8 cellular contexts compared by ENCODE assay signal in the genomic region with DNA sequence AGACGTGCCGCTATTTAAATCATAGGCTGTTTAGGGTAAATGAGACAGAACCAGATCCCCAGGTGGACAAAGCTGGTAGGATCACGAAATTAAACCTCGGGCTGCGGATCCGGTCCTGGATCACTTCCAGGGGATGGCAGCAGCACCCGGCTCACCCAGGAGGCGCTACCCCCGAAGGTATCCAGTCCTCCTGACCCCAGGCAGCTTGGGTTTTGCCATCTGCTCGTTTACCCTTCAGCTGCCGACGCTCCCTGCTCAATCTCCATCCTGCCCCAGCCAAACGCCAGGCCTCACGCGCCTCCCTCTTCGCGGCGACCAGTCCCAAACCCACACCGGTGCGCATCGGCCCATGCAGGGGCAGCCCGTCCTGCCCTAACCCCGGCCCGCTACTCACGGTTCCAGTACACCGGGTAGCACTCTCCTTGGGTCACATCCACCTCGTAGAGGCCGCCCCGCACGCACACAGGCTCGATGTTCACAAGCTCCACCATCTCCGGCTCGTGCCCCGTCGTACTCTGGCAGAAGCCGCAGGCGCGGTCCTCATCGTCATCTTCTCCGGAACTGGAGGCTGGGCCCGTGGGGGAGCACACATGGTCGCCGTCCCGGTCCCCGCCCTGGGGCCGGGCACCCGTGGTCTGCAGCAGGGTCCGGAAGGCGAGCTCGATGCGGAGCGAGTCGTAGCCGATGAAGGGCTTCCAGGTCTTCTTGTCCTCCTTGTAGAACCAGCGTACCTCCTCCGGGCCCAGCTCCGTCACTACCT. TPM values are rescaled to one million over a fixed set of nuclear protein-coding genes. Genes with fewer than 3 reads are reported as not detected.
DNase-seq lines count a peak whose midpoint lies in the region; ATAC-seq, FAIRE-seq and TF ChIP-seq lines count a peak whose summit lies in the region.

No MANE protein-coding gene starts in this region.

- H3K4me1 ChIP-seq in H1 (replicated peaks in 1 of 4; ENCODE audit: control insufficient read depth in 3 of 4, insufficient read depth in 4 of 4, low read length in 3 of 4): peaks cover 0 to 3% (median 2%) of the 10 kb centered on the region in 4 experiments; a peak in 4 of 7 replicates
- peaks cover 4% of the 10 kb centered on the region for H3K4me1 ChIP-seq in mesendoderm (ENCODE audit: control insufficient read depth, low read depth, low read length)

- peak overlapping the region; percentile 45; the same call in 1 of the 2 replicates for H2AFZ ChIP-seq in H1 (ENCODE audit: low read length)

- H3K27me3 ChIP-seq in H1 (replicated peaks in 1 of 4; ENCODE audit: control insufficient read depth in 3 of 4, extremely low read depth in 1 of 4, insufficient read depth in 3 of 4, low read length in 3 of 4) (no peaks in the 10 kb centered on the region; a peak in 1 of 7 replicates), mesendoderm (ENCODE audit: insufficient read depth, low read length, poor library complexity) (no peaks in the 10 kb centered on the region)

- H3K79me2 ChIP-seq in H1 (ENCODE audit: control insufficient read depth in 1 of 2, insufficient read depth in 2 of 2, low read length in 2 of 2) (peaks cover 0 to 43% of the 10 kb centered on the region in 2 experiments; a peak in 2 of 4 replicates), mesendoderm (ENCODE audit: control insufficient read depth, insufficient read depth, low read length) (peaks cover 22% of the 10 kb centered on the region)

- H4K20me1 ChIP-seq in H1 (replicated peaks in 1 of 2; ENCODE audit: control insufficient read depth in 1 of 2, insufficient read depth in 2 of 2, low read length in 2 of 2): peaks cover 5 to 13% of the 10 kb centered on the region in 2 experiments

- H3K56ac ChIP-seq in H1 (replicated peaks; ENCODE audit: insufficient read length, low read depth, low read length) (peak overlapping the region; percentile 19), mesendoderm (ENCODE audit: low read length) (peak overlapping the region; percentile 94)

- no peaks in the 10 kb centered on the region; a peak in 1 of 8 replicates for H3K36me3 ChIP-seq in H1 (ENCODE audit: control insufficient read depth in 2 of 4, insufficient read depth in 4 of 4, low read length in 3 of 4)
- H3K36me3 ChIP-seq in mesendoderm (ENCODE audit: control insufficient read depth, insufficient read depth, low read length): no peaks in the 10 kb centered on the region

- H3K9ac ChIP-seq in H1 (replicated peaks in 1 of 4; ENCODE audit: extremely low read depth in 1 of 4, low read depth in 3 of 4, low read length in 3 of 4) (peak overlapping the region; percentile 60 to 74 (median 64)), mesendoderm (ENCODE audit: low read length) (peak overlapping the region; percentile 64)

- peak overlapping the region; percentile 65; the same call in 1 of the 2 replicates for H2BK15ac ChIP-seq in H1 (ENCODE audit: low read length)
- H2BK15ac ChIP-seq in mesendoderm (replicated peaks; ENCODE audit: low read depth): no peak overlapping the region

- peak overlapping the region; percentile 56 for H4K91ac ChIP-seq in H1 (replicated peaks; ENCODE audit: insufficient read length, low read length)

- H4K5ac ChIP-seq in H1 (ENCODE audit: insufficient read length, low read depth, low read length): peak overlapping the region; percentile 41
- H4K5ac ChIP-seq in mesendoderm (ENCODE audit: low read length): no peak overlapping the region

- H3K27ac ChIP-seq in H1 (ENCODE audit: low read depth, low read length): no peak overlapping the region
- peak overlapping the region; percentile 23 for H3K27ac ChIP-seq in mesendoderm (ENCODE audit: low read depth, low read length)

- POLR2A ChIA-PET in H1 (lab: Charles Lee; ENCODE audit: partially characterized antibody): interaction anchor here (0.8 to 3.5 kb wide), 4 partner anchors 11 to 200 kb away, joined by 3 to 22 read pairs (median 8); a partner anchor contains a TSS

- ATAC-seq in GM18519 (IDR thresholded peaks at IDR 0.05; ENCODE audit: low FRiP score, unreplicated experiment): peak; percentile 8
- peak; percentile 18 for ATAC-seq in HG03095 (IDR thresholded peaks at IDR 0.05; ENCODE audit: unreplicated experiment)

- TF ChIP-seq RAD21 in H1 (IDR thresholded peaks at IDR 0.05 in 1 of 2, conservative IDR thresholded peaks at IDR 0.05 in 1 of 2; ENCODE audit: low read depth in 2 of 2, low read length in 2 of 2): peak; percentile 23 to 32; a peak in 2 of 4 replicates

- H3K4me2 ChIP-seq in H1 (ENCODE audit: insufficient read depth in 1 of 2, low read depth in 2 of 2, low read length in 2 of 2) (peak overlapping the region; percentile 86 to 94), mesendoderm (ENCODE audit: low read length) (peak overlapping the region; percentile 26)

- no peak overlapping the region for H2BK20ac ChIP-seq in H1 (ENCODE audit: low read length)

- H3K4ac ChIP-seq in H1 (replicated peaks; ENCODE audit: insufficient read length, low read depth, low read length) (peak overlapping the region; percentile 79), mesendoderm (ENCODE audit: low read depth, low read length) (no peak overlapping the region)

- CTCF ChIA-PET in H1 (lab: Charles Lee; ENCODE audit: partially characterized antibody): interaction anchor here (0.5 to 2.5 kb wide), 16 partner anchors 9 to 373 kb away, joined by 3 to 9 read pairs (median 4); no protein-coding TSS in a partner anchor

- H3K9me3 ChIP-seq in H1 (ENCODE audit: insufficient read depth in 2 of 2, low read depth in 1 of 2, low read length in 1 of 2): no peaks in the 10 kb centered on the region

- no peak overlapping the region for H2AK5ac ChIP-seq in H1 (ENCODE audit: low read depth, low read length)
- no peak overlapping the region for H2AK5ac ChIP-seq in mesendoderm (ENCODE audit: low read length)

- peak in 1 of 3 experiments; percentile 14; a peak in 1 of 4 replicates for TF ChIP-seq CTCF in H1 (IDR thresholded peaks at IDR 0.05; ENCODE audit: control extremely low read depth in 1 of 3, insufficient read depth in 1 of 3, low read depth in 1 of 3, low read length in 3 of 3)

- H2BK120ac ChIP-seq in H1 (replicated peaks; ENCODE audit: low read depth, low read length) (no peak overlapping the region), mesendoderm (ENCODE audit: low read depth, low read length) (no peak overlapping the region)

- H2BK5ac ChIP-seq in H1 (ENCODE audit: low read depth, low read length) (peak overlapping the region; percentile 49; the same call in 1 of the 2 replicates), mesendoderm (ENCODE audit: low read length) (no peak overlapping the region)

- H3K18ac ChIP-seq in H1 (ENCODE audit: extremely low read depth, low read length): peak overlapping the region; percentile 79; the same call in 1 of the 2 replicates
- no peak overlapping the region for H3K18ac ChIP-seq in mesendoderm (ENCODE audit: low read length)

- DNase-seq in 8988T: peak; percentile 78
- peak; percentile 22 for DNase-seq in NCI-H460 (ENCODE audit: extremely low read depth, low read depth)
- DNase-seq in activated CD8-positive, alpha-beta memory T cell treated with anti-CD3 and anti-CD28 coated beads for 24 hours: peak; percentile 89
- DNase-seq in H1 (ENCODE audit: low read depth in 1 of 2, low spot score in 2 of 2): peak in 1 of 2 experiments; percentile 77
- DNase-seq in mesendoderm: peak; percentile 76
- DNase-seq in stimulated activated CD8-positive, alpha-beta memory T cell treated with anti-CD3 and anti-CD28 coated beads, Interleukin-15, amount 100 ng/mL, for 48 hours (ENCODE audit: low read depth in 2 of 2): peak; percentile 51 to 61

- H4K8ac ChIP-seq in H1 (ENCODE audit: extremely low read depth, insufficient read depth, low read length) (peak overlapping the region; percentile 60), mesendoderm (ENCODE audit: low read depth, low read length) (no peak overlapping the region)

- H3K79me1 ChIP-seq in H1 (ENCODE audit: low read depth, low read length): peaks cover 3% of the 10 kb centered on the region; the same call in 1 of the 2 replicates
- peaks cover 11% of the 10 kb centered on the region for H3K79me1 ChIP-seq in mesendoderm (ENCODE audit: low read length)

- peak overlapping the region; percentile 72 to 86 (median 78) for H3K4me3 ChIP-seq in H1 (ENCODE audit: extremely low read depth in 1 of 4, insufficient read depth in 2 of 4, low read depth in 3 of 4, low read length in 4 of 4)
- H3K4me3 ChIP-seq in mesendoderm (ENCODE audit: low read length): peak overlapping the region; percentile 47

- peaks cover 14% of the 10 kb centered on the region; the same call in 1 of the 2 replicates for H3K23me2 ChIP-seq in H1 (ENCODE audit: low read depth, low read length)

- 2% methylated on average over 49 of the region's 57 CpGs; no CpG with 5 or more reads in 1 of the 2 experiments for WGBS in H1 (ENCODE audit: extremely low coverage in 1 of 2, insufficient coverage in 1 of 2, insufficient read length in 1 of 2, insufficient replicate concordance in 2 of 2, low coverage in 1 of 2, low lambda C conversion rate in 2 of 2, missing lambda C conversion rate in 1 of 2), 2 experiments
- no CpG with 5 or more reads among the region's 57 CpGs for WGBS in mesendoderm (ENCODE audit: extremely low coverage, insufficient coverage, low lambda C conversion rate)

- no peak for TF ChIP-seq POLR2A in H1 (IDR thresholded peaks at IDR 0.05; ENCODE audit: control extremely low read depth in 1 of 2, low read depth in 2 of 2, low read length in 2 of 2)

- FAIRE-seq in H1 (lab: Jason Lieb, UNC): no peak

- no peak overlapping the region for H2BK12ac ChIP-seq in H1 (ENCODE audit: low read depth, low read length)

- peak overlapping the region; percentile 58 for H3K14ac ChIP-seq in H1 (ENCODE audit: insufficient read length)

- no peak for TF ChIP-seq EP300 in H1 (IDR thresholded peaks at IDR 0.05; ENCODE audit: borderline replicate concordance in 1 of 2, low read depth in 2 of 2, low read length in 2 of 2)

- H3K23ac ChIP-seq in H1 (ENCODE audit: insufficient read length) (peak overlapping the region; percentile 55), mesendoderm (ENCODE audit: low read length) (peak overlapping the region; percentile 90)

TF ChIP-seq in H1, 55 proteins besides CTCF, POLR2A, EP300 and RAD21 (continues in another document):
- no peak for TF ChIP-seq SP2 (IDR thresholded peaks at IDR 0.05; ENCODE audit: low read length)
- no peak for TF ChIP-seq TAF1 (IDR thresholded peaks at IDR 0.05; ENCODE audit: low read depth, low read length)

RNA-seq across cellular contexts. Expression of a gene that starts 1.1 kb away (rescaled TPM):
- 13.6 and 17.1 TPM in 2 replicates for total RNA-seq in NCI-H460 (2014; rRNA removed; shearing (Covaris generic))
- 10.2 and 14.2 TPM in 2 replicates for polyA plus RNA-seq in NCI-H460 (2014; cell fraction: nucleus; rRNA removed)
- 14.0 and 16.0 TPM in 2 replicates for total RNA-seq in H1 (2021; fragmentation: NEBNext Ultra II Directional; extraction: Animal tissue kit (Norgen Biotek cat#: 25700))
- polyA plus RNA-seq in H1 (2011; rRNA removed): 2.6 and 3.6 TPM in 2 replicates
- 4.4 TPM for polyA plus RNA-seq in H1 (2011; cell fraction: cytosol; rRNA removed)
- 4.8 TPM for polyA plus RNA-seq in H1 (2011; cell fraction: nucleus; rRNA removed)
- 3.2 to 5.5 TPM (median 3.7 TPM) in 4 replicates for polyA plus RNA-seq in H1 (2012, experiment 1 of 2)
- polyA plus RNA-seq in H1 (2012, experiment 2 of 2): 0.24 TPM
- polyA plus RNA-seq in H1 (2013, experiment 1 of 2): 5.8 TPM
- 5.1 TPM for polyA plus RNA-seq in H1 (2013, experiment 2 of 2)
- 15.0 and 15.7 TPM in 2 replicates for polyA minus RNA-seq in H1 (2011; rRNA and poly(A)+ RNA removed)
- 9.9 TPM for polyA minus RNA-seq in H1 (2011; cell fraction: cytosol; rRNA and poly(A)+ RNA removed)
- polyA minus RNA-seq in H1 (2011; cell fraction: nucleus; rRNA and poly(A)+ RNA removed): 44.7 TPM
- 4.4 TPM for polyA plus RNA-seq in mesendoderm (2013, experiment 1 of 2)
- polyA plus RNA-seq in mesendoderm (2013, experiment 2 of 2): 5.6 TPM
